Comparison of ENCODE assay signal across 8 cellular contexts in genomic region chr4:186725422-186726149, GRCh38. TPM values are rescaled to one million over a fixed set of nuclear protein-coding genes. Genes with fewer than 3 reads are reported as not detected.
DNase-seq lines count a peak whose midpoint lies in the region; TF ChIP-seq lines count a peak whose summit lies in the region.

No MANE protein-coding gene starts in this region.

- no peak for TF ChIP-seq EP300 in SK-N-SH (IDR thresholded peaks at IDR 0.05; ENCODE audit: borderline replicate concordance in 1 of 2, low read depth in 1 of 2, low read length in 1 of 2)
- no peak for TF ChIP-seq EP300 in esophagus muscularis mucosa (IDR thresholded peaks at IDR 0.05)

- no peaks in the 10 kb centered on the region for H3K9me2 ChIP-seq in SK-N-SH

- peak; percentile 67 for TF ChIP-seq RAD21 in SK-N-SH (IDR thresholded peaks at IDR 0.05; ENCODE audit: low read length)

- peaks cover 8% of the 10 kb centered on the region; the same call in 1 of the 2 replicates for H4K20me1 ChIP-seq in SK-N-SH (ENCODE audit: insufficient read depth)

- H3F3A ChIP-seq in SK-N-SH (replicated peaks; ENCODE audit: insufficient read depth): no peaks in the 10 kb centered on the region

- intact Hi-C loops in esophagus muscularis mucosa (cut with DNase I): loop anchor here (2.0 to 10.0 kb wide), 2 partner anchors 57 to 219 kb away; no protein-coding TSS in a partner anchor
- intact Hi-C loops in vagina (cut with DNase I): loop anchor here (10.0 kb wide), 1 partner anchor 119 kb away; no protein-coding TSS in a partner anchor

- H3K27me3 ChIP-seq in BE2C: peaks cover 82% of the 10 kb centered on the region
- H3K27me3 ChIP-seq in SK-N-SH (ENCODE audit: insufficient read depth): peaks cover 20% of the 10 kb centered on the region; the same call in 1 of the 2 replicates
- peaks cover 0 to 12% (median 2%) of the 10 kb centered on the region in 4 donors for H3K27me3 ChIP-seq in esophagus muscularis mucosa
- H3K27me3 ChIP-seq in vagina: no peaks in the 10 kb centered on the region

- H2AFZ ChIP-seq in SK-N-SH (ENCODE audit: low read depth): peak overlapping the region; percentile 67

- TF ChIP-seq POLR2A in esophagus muscularis mucosa (IDR thresholded peaks at IDR 0.05; ENCODE audit: low read depth) (no peak), vagina (IDR thresholded peaks at IDR 0.05) (no peak)

- peak overlapping the region; percentile 55 for H3K4me3 ChIP-seq in BE2C (ENCODE audit: low read depth, low read length)
- peak overlapping the region; percentile 60 to 74 for H3K4me3 ChIP-seq in SK-N-SH (ENCODE audit: low read depth in 2 of 2, low read length in 1 of 2)
- H3K4me3 ChIP-seq in esophagus muscularis mucosa: peak overlapping the region; percentile 76 to 97 (median 86)
- H3K4me3 ChIP-seq in vagina: peak overlapping the region; percentile 66 to 74

- H3K9ac ChIP-seq in SK-N-SH: peak overlapping the region; percentile 86

- H3K9me3 ChIP-seq in BE2C (no peaks in the 10 kb centered on the region), SK-N-SH (peaks cover 7% of the 10 kb centered on the region; the same call in 1 of the 2 replicates), esophagus muscularis mucosa (no peaks in the 10 kb centered on the region), vagina (no peaks in the 10 kb centered on the region)

- peak; percentile 51 for TF ChIP-seq CTCF in BE2C (IDR thresholded peaks at IDR 0.05; ENCODE audit: low read depth, low read length)
- TF ChIP-seq CTCF in SK-N-SH (IDR thresholded peaks at IDR 0.05): peak; percentile 70
- peak; percentile 59 to 68 (median 63) for TF ChIP-seq CTCF in esophagus muscularis mucosa (IDR thresholded peaks at IDR 0.05)
- TF ChIP-seq CTCF in vagina (IDR thresholded peaks at IDR 0.05): peak in 2 of 3 experiments; percentile 21 to 83
- TF ChIP-seq CTCF in GM10248 (IDR thresholded peaks at IDR 0.05; ENCODE audit: control extremely low read depth, extremely low read depth, low read depth, missing control alignments): no peak

- H3K27ac ChIP-seq in SK-N-SH (ENCODE audit: low read depth in 2 of 2, low read length in 1 of 2) (peak overlapping the region in 1 of 2 experiments; percentile 77; a peak in 2 of 4 replicates), esophagus muscularis mucosa (replicated peaks in 1 of 4) (peak overlapping the region; percentile 92 to 97 (median 95)), vagina (peak overlapping the region; percentile 86)

- DNase-seq in BE2C: peak; percentile 44
- peak; percentile 78 for DNase-seq in HK-2 (ENCODE audit: unreplicated experiment)
- DNase-seq in SK-N-SH: peak; percentile 76
- DNase-seq in esophagus muscularis mucosa (ENCODE audit: extremely low spot score): peak; percentile 94
- peak; percentile 83 for DNase-seq in mucosa of gallbladder (ENCODE audit: low spot score)
- DNase-seq in vagina (ENCODE audit: extremely low spot score in 2 of 2): no peak
- no peak for DNase-seq in DMS79 (lab: John Stamatoyannopoulos, UW)
- DNase-seq in GM10248 (ENCODE audit: extremely low spot score): no peak

- CTCF ChIA-PET in SK-N-SH (lab: Yijun Ruan, JAX): interaction anchor here (0.7 to 1.5 kb wide), 4 partner anchors 13 to 865 kb away, joined by 3 to 10 read pairs (median 4); no protein-coding TSS in a partner anchor
- CTCF ChIA-PET in GM10248 (lab: Yijun Ruan, JAX): no interaction called here

- peak overlapping the region; percentile 85 for H3K4me2 ChIP-seq in SK-N-SH

- peaks cover 49% of the 10 kb centered on the region for H3K79me2 ChIP-seq in SK-N-SH (ENCODE audit: insufficient read depth)

- 2% methylated on average over 35 of the region's 35 CpGs for WGBS in SK-N-SH (ENCODE audit: low lambda C conversion rate)
- under 1% methylated on average over 35 of the region's 35 CpGs for WGBS in esophagus muscularis mucosa

- H3K4me1 ChIP-seq in BE2C: no peaks in the 10 kb centered on the region
- H3K4me1 ChIP-seq in SK-N-SH (ENCODE audit: control insufficient read depth in 1 of 2, insufficient read depth in 2 of 2, low read depth in 1 of 2, low read length in 1 of 2): peaks cover 0 to 4% of the 10 kb centered on the region in 2 experiments; a peak in 3 of 4 replicates
- H3K4me1 ChIP-seq in esophagus muscularis mucosa: peaks cover 0 to 52% (median 35%) of the 10 kb centered on the region in 4 donors
- peaks cover 22% of the 10 kb centered on the region for H3K4me1 ChIP-seq in vagina

- no peaks in the 10 kb centered on the region for H3K36me3 ChIP-seq in BE2C
- H3K36me3 ChIP-seq in SK-N-SH (replicated peaks in 1 of 2; ENCODE audit: control insufficient read depth in 1 of 2, insufficient read depth in 2 of 2, low read length in 1 of 2): no peaks in the 10 kb centered on the region
- no peaks in the 10 kb centered on the region for H3K36me3 ChIP-seq in esophagus muscularis mucosa
- H3K36me3 ChIP-seq in vagina: no peaks in the 10 kb centered on the region

- POLR2A ChIA-PET in SK-N-SH (lab: Yijun Ruan, JAX): no interaction called here
- POLR2A ChIA-PET in GM10248 (lab: Yijun Ruan, JAX): no interaction called here

TF ChIP-seq in SK-N-SH, 30 proteins besides CTCF, POLR2A, EP300 and RAD21:
- no peak for TF ChIP-seq TCF12 (IDR thresholded peaks at IDR 0.05)
- peak; percentile 36; the same call in 1 of the 2 replicates for TF ChIP-seq SMC3 (IDR thresholded peaks at IDR 0.05; ENCODE audit: low read depth, low read length)
- TF ChIP-seq EZH2phosphoT487 (IDR thresholded peaks at IDR 0.05; ENCODE audit: borderline replicate concordance, low read depth): 0 out of 2 replicates have a peak, but pooled peaks have one; percentile 59
- no peak for TF ChIP-seq MAX (IDR thresholded peaks at IDR 0.05; ENCODE audit: low read depth)
- TF ChIP-seq CHD2 (IDR thresholded peaks at IDR 0.05; ENCODE audit: low read length, partially characterized antibody): no peak
- 0 out of 2 replicates have a peak, but pooled peaks have one; percentile 6 for TF ChIP-seq ELF1 (IDR thresholded peaks at IDR 0.05)
- no peak for TF ChIP-seq FOXM1 (IDR thresholded peaks at IDR 0.05; ENCODE audit: low read depth)
- TF ChIP-seq SIN3A (IDR thresholded peaks at IDR 0.05; ENCODE audit: borderline replicate concordance, low read depth, low read length): no peak

RNA-seq across cellular contexts. Expression of gene FAT1, which starts 1.9 kb away (rescaled TPM):
- 0.45 TPM for polyA plus RNA-seq in BE2C (2012; ENCODE audit: insufficient read depth, insufficient read length, low read depth)
- 32.2 and 41.3 TPM in 2 replicates for polyA plus RNA-seq in SK-N-SH (2012; rRNA removed)
- 24.5 and 30.8 TPM in 2 replicates for polyA plus RNA-seq in SK-N-SH (2012; cell fraction: cytosol; rRNA removed)
- polyA plus RNA-seq in SK-N-SH (2012; cell fraction: nucleus; rRNA removed): 76.0 and 102 TPM in 2 replicates
- 100 to 1,000 TPM; 145 to 244 (median 200) TPM for total RNA-seq in esophagus muscularis mucosa
- total RNA-seq in mucosa of gallbladder: 172 TPM
- total RNA-seq in vagina: 47.1 TPM

Comparison
In these comparisons a context has a peak if more than half of its experiments do, and no peak if none do; other contexts are left out.
1. DNase-seq: peak in BE2C (single experiment), HK-2 (single experiment), SK-N-SH (single experiment), esophagus muscularis mucosa (single experiment) and mucosa of gallbladder (single experiment); none in vagina (0 of 2), DMS79 (single experiment) and GM10248 (single experiment).
2. Peak in every context shown above with its lines, with median percentiles within 50 percentile points of each other: H3K4me3 ChIP-seq.